ENCODE assay signal across 17 cellular contexts in genomic region chr3:149539491-149539890, GRCh38.
A peak's percentile ranks its signal among the peaks of the same experiment; 100 is the strongest.
DNase-seq lines count a peak whose midpoint lies in the region; ATAC-seq, FAIRE-seq and TF ChIP-seq lines count a peak whose summit lies in the region.
"Had no signal": no experiment of that assay in that cellular context is flagged by ENCODE, and none has a peak within 500 bp of the region (broad histone marks: within the 10 kb centered on the region; RNA-seq: fewer than 3 reads in every experiment).

No MANE protein-coding gene starts in this region.

- no peak for TF ChIP-seq POLR2A in A549 (IDR thresholded peaks at IDR 0.05; ENCODE audit: low read length)

- peaks cover 16% of the 10 kb centered on the region for H3K36me3 Mint-ChIP-seq in neural progenitor cell
- H3K36me3 Mint-ChIP-seq: activated CD8-positive, alpha-beta memory T cell treated with anti-CD3 and anti-CD28 coated beads, Interleukin-2, amount 10 ng/mL, durations not matched to agents 7 days and 5 days; naive thymus-derived CD8-positive, alpha-beta T cell had no signal

- peaks cover 16% of the 10 kb centered on the region for H3F3A ChIP-seq in neural progenitor cell (ENCODE audit: low read depth)

- no peaks in the 10 kb centered on the region for H3K9me3 ChIP-seq in A549
- H3K9me3 ChIP-seq in Panc1 (ENCODE audit: control insufficient read depth, insufficient read depth, low read depth, low read length): no peaks in the 10 kb centered on the region
- H3K9me3 ChIP-seq in neural progenitor cell (ENCODE audit: low read depth): no peaks in the 10 kb centered on the region
- H3K9me3 ChIP-seq: vagina had no signal

- TF ChIP-seq EP300 in A549 (IDR thresholded peaks at IDR 0.05): no peak

- no peaks in the 10 kb centered on the region for H3K79me2 ChIP-seq in neural progenitor cell (ENCODE audit: low read depth)

- peaks cover 59% of the 10 kb centered on the region for H3K4me1 Mint-ChIP-seq in neural progenitor cell
- H3K4me1 Mint-ChIP-seq: activated CD8-positive, alpha-beta memory T cell treated with anti-CD3 and anti-CD28 coated beads, Interleukin-2, amount 10 ng/mL, durations not matched to agents 7 days and 5 days; naive thymus-derived CD8-positive, alpha-beta T cell had no signal

- no peak for DNase-seq in A549 (ENCODE audit: low read depth in 1 of 2, low spot score in 1 of 2)
- DNase-seq in Panc1 (ENCODE audit: low read depth, low spot score): no peak
- no peak for DNase-seq in epithelial cell of prostate (ENCODE audit: low read depth, low spot score)
- no peak for DNase-seq in neural progenitor cell (ENCODE audit: low spot score)
- no peak for DNase-seq in Ammon's horn (ENCODE audit: low spot score)
- DNase-seq in SHP77 treated with DMSO at 0.1 percent for 48 hours (lab: John Stamatoyannopoulos, UW): no peak
- no peak for DNase-seq in GM20000 (ENCODE audit: low spot score)
- DNase-seq in activated CD8-positive, alpha-beta memory T cell treated with anti-CD3 and anti-CD28 coated beads, Interleukin-2, amount 50 U/mL, for 4 hours: no peak
- DNase-seq: activated CD4-positive, alpha-beta T cell treated with anti-CD3 and anti-CD28 coated beads for 1 hour; activated CD8-positive, alpha-beta memory T cell treated with anti-CD3 and anti-CD28 coated beads, Interleukin-2, amount 10 ng/mL, durations not matched to agents 7 days and 5 days; activated effector memory CD4-positive, alpha-beta T cell treated with Interleukin-2 at 50 U/mL for 16 hours; naive thymus-derived CD8-positive, alpha-beta T cell; NCI-H2029 treated with DMSO at 0.1 percent for 48 hours; NCI-H524; T-helper 9 cell had no signal

- no TSS peak for BruUV-seq in Panc1 (replicated peaks; lab: Mats Ljungman, UMichigan)

- H3K4me3 Mint-ChIP-seq in neural progenitor cell: no peak overlapping the region
- H3K4me3 Mint-ChIP-seq: activated CD8-positive, alpha-beta memory T cell treated with anti-CD3 and anti-CD28 coated beads, Interleukin-2, amount 10 ng/mL, durations not matched to agents 7 days and 5 days; naive thymus-derived CD8-positive, alpha-beta T cell had no signal

- POLR2A ChIA-PET in A549 (lab: Yijun Ruan, JAX) (interaction anchor here (1.4 to 1.8 kb wide), 2 partner anchors 36 to 119 kb away, joined by 5 to 7 read pairs; partner anchors contain the start of gene WWTR1), Panc1 (lab: Charles Lee) (no interaction called here)

- H4K20me1 ChIP-seq in neural progenitor cell (ENCODE audit: low read depth): no peaks in the 10 kb centered on the region

- peaks cover 100% of the 10 kb centered on the region for H3K4me1 ChIP-seq in A549
- H3K4me1 ChIP-seq in Panc1 (ENCODE audit: control insufficient read depth, insufficient read depth, low read length): peaks cover 99% of the 10 kb centered on the region
- H3K4me1 ChIP-seq in neural progenitor cell: peaks cover 34% of the 10 kb centered on the region

- H3K36me3 ChIP-seq in Panc1 (ENCODE audit: control insufficient read depth, insufficient read depth, low read length) (peaks cover 14% of the 10 kb centered on the region; the same call in 1 of the 2 replicates), neural progenitor cell (no peaks in the 10 kb centered on the region)

- peak overlapping the region; percentile 84 to 93 for H3K27ac ChIP-seq in A549
- H3K27ac ChIP-seq in Panc1 (ENCODE audit: low read length): peak overlapping the region; percentile 100
- H3K27ac ChIP-seq in epithelial cell of prostate: peak overlapping the region; percentile 71
- no peak overlapping the region for H3K27ac ChIP-seq in neural progenitor cell
- H3K27ac ChIP-seq: vagina had no signal

- no peak for FAIRE-seq in A549 (lab: Jason Lieb, UNC)
- FAIRE-seq: endometrium had no signal

- H3K9me3 Mint-ChIP-seq in neural progenitor cell: no peaks in the 10 kb centered on the region
- H3K9me3 Mint-ChIP-seq: naive thymus-derived CD8-positive, alpha-beta T cell had no signal

- no peak for TF ChIP-seq RAD21 in A549 (conservative IDR thresholded peaks at IDR 0.05 in 1 of 2, IDR thresholded peaks at IDR 0.05 in 1 of 2)

- H3K27me3 ChIP-seq in Panc1 (ENCODE audit: control insufficient read depth, insufficient read depth, low read length) (no peaks in the 10 kb centered on the region), neural progenitor cell (no peaks in the 10 kb centered on the region)
- H3K27me3 ChIP-seq: vagina had no signal

- intact Hi-C loops in Panc1 (cut with micrococcal nuclease; ENCODE audit: unreplicated experiment): loop anchor here (10.0 kb wide), 1 partner anchor 175 kb away; no protein-coding TSS in a partner anchor

- peak overlapping the region; percentile 50 for H3K27ac Mint-ChIP-seq in neural progenitor cell
- H3K27ac Mint-ChIP-seq: activated CD8-positive, alpha-beta memory T cell treated with anti-CD3 and anti-CD28 coated beads, Interleukin-2, amount 10 ng/mL, durations not matched to agents 7 days and 5 days; naive thymus-derived CD8-positive, alpha-beta T cell had no signal

- WGBS in A549 (ENCODE audit: missing lambda C conversion rate): 77% methylated on average over 1 of the region's 1 CpG

- H3K4me2 ChIP-seq in A549 (peak overlapping the region; percentile 90), neural progenitor cell (no peak overlapping the region)

- no peak overlapping the region for H3K9ac ChIP-seq in neural progenitor cell

- ATAC-seq in A549 (no peak), Panc1 (0 out of 2 replicates have a peak, but pooled peaks have one; percentile 1)
- ATAC-seq: activated CD8-positive, alpha-beta memory T cell treated with anti-CD3 and anti-CD28 coated beads, Interleukin-2, amount 10 ng/mL, durations not matched to agents 7 days and 5 days; naive thymus-derived CD8-positive, alpha-beta T cell had no signal

- no peak for TF ChIP-seq CTCF in A549 (IDR thresholded peaks at IDR 0.05)
- TF ChIP-seq CTCF in Panc1 (IDR thresholded peaks at IDR 0.05): no peak
- TF ChIP-seq CTCF in neural progenitor cell (IDR thresholded peaks at IDR 0.05): no peak
- TF ChIP-seq CTCF in GM20000 (IDR thresholded peaks at IDR 0.05; ENCODE audit: extremely low read depth, missing control alignments): no peak

- peak overlapping the region; percentile 35; the same call in 1 of the 3 replicates for H3K4me3 ChIP-seq in A549
- H3K4me3 ChIP-seq in Panc1 (ENCODE audit: low read depth in 2 of 2, low read length in 2 of 2): no peak overlapping the region
- H3K4me3 ChIP-seq in neural progenitor cell: no peak overlapping the region
- H3K4me3 ChIP-seq: vagina had no signal

- no peaks in the 10 kb centered on the region for H3K27me3 Mint-ChIP-seq in neural progenitor cell (ENCODE audit: insufficient read depth, low read depth)
- H3K27me3 Mint-ChIP-seq: activated CD8-positive, alpha-beta memory T cell treated with anti-CD3 and anti-CD28 coated beads, Interleukin-2, amount 10 ng/mL, durations not matched to agents 7 days and 5 days had no signal

- H2AFZ ChIP-seq in neural progenitor cell (replicated peaks): no peak overlapping the region

- CTCF ChIA-PET in A549 (lab: Yijun Ruan, JAX) (interaction anchor here (2.9 kb wide), 1 partner anchor 9 kb away, joined by 37 read pairs; no protein-coding TSS in a partner anchor), Panc1 (lab: Charles Lee) (no interaction called here)

- in situ Hi-C loops in Panc1 (cut with HindIII; ENCODE audit: low pct_unique_long_range_greater_than_20kb, low sequenced_read_pairs): no loop called here

TF ChIP-seq in A549, 52 proteins besides CTCF, POLR2A, EP300 and RAD21:
- TF ChIP-seq HDAC2 (IDR thresholded peaks at IDR 0.05) (no peak), HOXA7 (CRISPR knock-in tag; IDR thresholded peaks at IDR 0.05) (no peak), MAX (IDR thresholded peaks at IDR 0.05) (0 out of 2 replicates have a peak, but pooled peaks have one; percentile 3), BHLHE40 (IDR thresholded peaks at IDR 0.05; ENCODE audit: low read depth, low read length) (no peak)
